22 cellular contexts compared by ENCODE assay signal in the genomic region with DNA sequence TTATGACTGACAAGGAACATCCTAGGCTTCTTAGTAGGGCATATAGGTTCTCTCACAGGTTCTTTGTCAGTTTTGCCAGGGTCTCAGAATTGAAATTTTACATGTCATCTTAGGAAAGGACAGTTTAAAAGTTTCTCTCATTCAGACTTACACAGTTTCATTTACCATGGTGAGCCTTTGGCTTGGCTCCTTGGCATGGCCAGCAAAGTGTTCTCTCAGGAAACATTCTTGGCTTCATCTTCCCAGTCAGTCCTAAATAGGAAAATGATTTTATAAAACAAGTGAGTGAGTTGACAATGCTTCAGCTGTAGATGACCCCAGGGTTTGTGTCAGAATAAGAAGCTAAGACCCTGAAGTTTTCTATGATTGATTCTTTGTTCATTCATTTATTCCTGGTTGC.
"Had no signal": no experiment of that assay in that cellular context is flagged by ENCODE, and none has a peak within 500 bp of the region (broad histone marks: within the 10 kb centered on the region; RNA-seq: fewer than 3 reads in every experiment).

No MANE protein-coding gene starts in this region.

- H3K9me3 ChIP-seq: gastroesophageal sphincter, ovary, vagina had no signal

- ATAC-seq: foreskin keratinocyte; gastroesophageal sphincter; left colon; naive thymus-derived CD8-positive, alpha-beta T cell; stimulated activated memory B cell treated with anti-CD40 and anti-IgM and Interleukin-4, amounts not matched to agents 10 μg/mL and 1 μg/mL and 100 μg/mL, for 72 hours had no signal

- DNase-seq: central memory CD4-positive, alpha-beta T cell; dorsolateral prefrontal cortex; effector CD4-positive, alpha-beta T cell; foreskin keratinocyte; immature natural killer cell; islet precursor cell; kidney glomerular epithelial cell; left colon; mesenchymal stem cell; naive thymus-derived CD8-positive, alpha-beta T cell; nephron progenitor cell; occipital lobe; ovary; spleen; stimulated activated CD4-positive, alpha-beta T cell treated with anti-CD3 and anti-CD28 coated beads, Interleukin-4, amount 100 ng/mL, for 4 hours; transverse colon had no signal

- H3K27ac ChIP-seq: foreskin keratinocyte, ovary, skin epidermis, spleen, suprapubic skin, transverse colon, vagina had no signal

- H3K4me1 ChIP-seq: foreskin keratinocyte, spleen, suprapubic skin, transverse colon, vagina had no signal

- H3K27me3 ChIP-seq: dorsolateral prefrontal cortex, foreskin keratinocyte, gastroesophageal sphincter, ovary, spleen, suprapubic skin, transverse colon, vagina had no signal

- H3K4me3 ChIP-seq: dorsolateral prefrontal cortex, gastroesophageal sphincter, lung, ovary, skin epidermis, spleen, suprapubic skin, transverse colon, vagina had no signal

- H3K36me3 ChIP-seq: ovary, spleen, suprapubic skin, vagina had no signal
